ENCODE assay signal across 8 cellular contexts in the genomic region with DNA sequence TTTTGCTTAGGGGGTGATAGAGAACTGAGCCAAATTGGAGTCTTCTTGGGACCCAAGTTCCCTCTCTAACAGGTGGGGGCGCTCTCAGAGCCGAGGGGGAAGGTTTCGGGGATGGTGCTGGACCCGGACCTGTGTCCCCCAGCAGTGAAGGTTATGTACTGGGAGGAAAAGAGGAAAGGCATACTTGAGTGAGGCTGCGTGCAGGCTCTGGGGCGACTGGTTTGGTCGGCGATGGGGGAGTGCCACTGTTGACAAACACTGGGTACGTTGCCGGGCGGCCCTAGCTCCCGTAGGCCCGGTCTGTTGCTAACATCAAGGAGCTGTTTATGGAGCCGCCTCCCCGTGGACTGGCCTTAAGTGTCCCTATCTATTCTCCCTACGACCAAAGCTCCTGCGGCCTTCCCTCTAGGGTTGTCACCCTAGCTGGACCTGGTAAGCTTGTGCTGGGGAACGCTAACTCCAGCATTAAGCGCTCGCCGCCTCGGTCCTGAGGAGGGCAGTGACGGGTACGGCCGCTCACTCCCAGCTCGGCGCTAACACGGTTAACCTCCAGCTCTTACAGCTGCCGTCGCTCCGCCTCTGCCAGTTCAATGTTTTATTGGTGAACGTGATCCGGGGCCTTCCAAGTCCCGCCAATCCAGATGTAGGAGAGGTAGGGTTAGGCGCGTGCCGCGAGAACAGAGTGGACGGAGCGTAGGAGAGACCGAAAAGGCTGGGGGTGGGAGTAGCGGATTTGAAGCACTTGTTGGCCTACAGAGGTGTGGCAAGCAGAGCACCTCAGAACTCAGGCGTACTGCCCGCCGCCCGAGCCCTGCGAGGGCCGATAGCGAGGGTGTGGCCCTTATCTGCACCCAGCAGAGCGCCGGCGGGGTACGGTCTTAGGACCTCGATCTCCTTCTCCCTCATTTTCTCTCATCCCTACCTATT. TPM values are rescaled to one million over a fixed set of nuclear protein-coding genes. Genes with fewer than 3 reads are reported as not detected.
DNase-seq lines count a peak whose midpoint lies in the region; ATAC-seq and TF ChIP-seq lines count a peak whose summit lies in the region.

A gene (plus strand): TSS at position 685 of the 927 bp plus-strand sequence. CDS start 422 bp downstream, outside the sequence.

- DNase-seq in NCI-H1694 (lab: John Stamatoyannopoulos, UW): peak; percentile 99
- peak; percentile 96 for DNase-seq in amniotic stem cell (lab: John Stamatoyannopoulos, UW)
- DNase-seq in left ventricle myocardium inferior: peak; percentile 95
- DNase-seq in prostate gland (ENCODE audit: low spot score): peak; percentile 97

- H3K4me3 ChIP-seq in left ventricle myocardium inferior: peak within 1 kb of the TSS; percentile 80
- peak within 1 kb of the TSS; percentile 53 to 61 for H3K4me3 ChIP-seq in prostate gland
- H3K4me3 ChIP-seq in urinary bladder (ENCODE audit: low read depth, low read length): peak within 1 kb of the TSS; percentile 60

- TF ChIP-seq POLR2A in GM15510 (IDR thresholded peaks at IDR 0.05; ENCODE audit: borderline replicate concordance, extremely low read depth, insufficient read length) (peak; percentile 80), prostate gland (IDR thresholded peaks at IDR 0.05) (peak; percentile 38)

- H3K4me1 ChIP-seq in left ventricle myocardium inferior (peaks cover 43% of the 10 kb centered on the region), prostate gland (replicated peaks) (peaks cover 2% of the 10 kb centered on the region), urinary bladder (ENCODE audit: insufficient read depth) (no peaks in the 10 kb centered on the region)

- H3K9me3 ChIP-seq in left ventricle myocardium inferior (replicated peaks): no peaks in the 10 kb centered on the region
- H3K9me3 ChIP-seq in prostate gland: no peaks in the 10 kb centered on the region

- TF ChIP-seq CTCF in left ventricle myocardium inferior (IDR thresholded peaks at IDR 0.05; ENCODE audit: borderline replicate concordance) (peak; percentile 58), prostate gland (IDR thresholded peaks at IDR 0.05) (peak in 2 of 4 experiments; percentile 34 to 44)

- ATAC-seq in HG02885 (IDR thresholded peaks at IDR 0.05; ENCODE audit: poor library complexity, unreplicated experiment): peak; percentile 93

- peaks cover 31% of the 10 kb centered on the region for H3K4me1 Mint-ChIP-seq in T-helper 1 cell treated with Interleukin-12 subunit alpha and Interleukin-12 subunit beta and Interleukin-4 antibody, amounts not matched to agents 30 μg/mL and 1 μg/mL, for 36 hours (ENCODE audit: low read depth)

- peaks cover 29% of the 10 kb centered on the region for H3K36me3 Mint-ChIP-seq in T-helper 1 cell treated with Interleukin-12 subunit alpha and Interleukin-12 subunit beta and Interleukin-4 antibody, amounts not matched to agents 30 μg/mL and 1 μg/mL, for 36 hours (ENCODE audit: low read depth)

- H3K27ac Mint-ChIP-seq in T-helper 1 cell treated with Interleukin-12 subunit alpha and Interleukin-12 subunit beta and Interleukin-4 antibody, amounts not matched to agents 30 μg/mL and 1 μg/mL, for 36 hours: peak within 1 kb of the TSS; percentile 98

- WGBS in prostate gland: under 1% methylated on average over 54 of the region's 54 CpGs
- whole genome bisulfite sequencing in urinary bladder: under 1% methylated on average over 54 of the region's 54 CpGs

- H3K9me3 Mint-ChIP-seq in T-helper 1 cell treated with Interleukin-12 subunit alpha and Interleukin-12 subunit beta and Interleukin-4 antibody, amounts not matched to agents 30 μg/mL and 1 μg/mL, for 36 hours: no peaks in the 10 kb centered on the region

- H3K27ac ChIP-seq in left ventricle myocardium inferior (replicated peaks): peak within 1 kb of the TSS; percentile 91
- H3K27ac ChIP-seq in prostate gland: peak within 1 kb of the TSS; percentile 89 to 90
- H3K27ac ChIP-seq in urinary bladder (ENCODE audit: low read depth): peak within 1 kb of the TSS; percentile 89

- H3K27me3 Mint-ChIP-seq in T-helper 1 cell treated with Interleukin-12 subunit alpha and Interleukin-12 subunit beta and Interleukin-4 antibody, amounts not matched to agents 30 μg/mL and 1 μg/mL, for 36 hours (ENCODE audit: low read depth): no peaks in the 10 kb centered on the region

- H3K36me3 ChIP-seq in left ventricle myocardium inferior (peaks cover 47% of the 10 kb centered on the region), prostate gland (peaks cover 0 to 6% of the 10 kb centered on the region in 2 donors), urinary bladder (ENCODE audit: insufficient read depth) (no peaks in the 10 kb centered on the region)

- intact Hi-C loops in left ventricle myocardium inferior (cut with micrococcal nuclease) (no loop called here), prostate gland (cut with DNase I) (no loop called here)

- peak within 1 kb of the TSS; percentile 91 for H3K4me3 Mint-ChIP-seq in T-helper 1 cell treated with Interleukin-12 subunit alpha and Interleukin-12 subunit beta and Interleukin-4 antibody, amounts not matched to agents 30 μg/mL and 1 μg/mL, for 36 hours

- no peaks in the 10 kb centered on the region for H3K27me3 ChIP-seq in left ventricle myocardium inferior (ENCODE audit: low read depth)
- H3K27me3 ChIP-seq in prostate gland (replicated peaks; ENCODE audit: insufficient read depth): no peaks in the 10 kb centered on the region

RNA-seq across cellular contexts. Expression of the gene that starts here (rescaled TPM):
- total RNA-seq in left ventricle myocardium inferior (15.2 TPM), prostate gland (10 to 100 TPM; 13.8 to 42.6 TPM), urinary bladder (13.9 TPM)
- polyA plus RNA-seq in urinary bladder: 25.9 TPM

Comparison
In these comparisons a context has a peak if more than half of its experiments do, and no peak if none do; other contexts are left out.
1. Peak in every context shown above with its lines: DNase-seq, ATAC-seq, H3K4me3 ChIP-seq and H3K27ac ChIP-seq.